ENCODE assay signal across 6 cellular contexts in genomic region chr17:7437369-7437863, GRCh38. TPM values are rescaled to one million over a fixed set of nuclear protein-coding genes. Genes with fewer than 3 reads are reported as not detected.
DNase-seq lines count a peak whose midpoint lies in the region; ATAC-seq lines count a peak whose summit lies in the region.

No MANE protein-coding gene starts in this region.

- H3K4me1 Mint-ChIP-seq in immature natural killer cell, result peaks cover 38 to 40% of the 10 kb centered on the region in 2 donors

- no peak overlapping the region for H2AFZ ChIP-seq in ACC112 (ENCODE audit: low read length, unreplicated experiment)

- no peak for ATAC-seq in left colon

- H3K9me3 ChIP-seq in SK-N-MC (ENCODE audit: low read depth, low read length), result no peaks in the 10 kb centered on the region

- H3K4me3 Mint-ChIP-seq in immature natural killer cell, result peak overlapping the region; percentile 43 to 86 (median 66)

- peaks cover 9% of the 10 kb centered on the region for H3K4me1 ChIP-seq in ACC112 (ENCODE audit: control insufficient read depth, insufficient read depth, low read length, unreplicated experiment)

- H3K27me3 Mint-ChIP-seq in immature natural killer cell (ENCODE audit: low read depth in 3 of 3), result peaks cover 29 to 32% (median 31%) of the 10 kb centered on the region in 3 donors

- H3K36me3 Mint-ChIP-seq in immature natural killer cell, result peaks cover 7 to 12% (median 10%) of the 10 kb centered on the region in 3 donors

- H3K27me3 ChIP-seq in ACC112 (ENCODE audit: insufficient read depth, low read length), result peaks cover 16% of the 10 kb centered on the region

- no peaks in the 10 kb centered on the region for H3K9me3 Mint-ChIP-seq in immature natural killer cell

- no peak overlapping the region for H3K27ac Mint-ChIP-seq in immature natural killer cell

- intact Hi-C loops in left colon (cut with DNase I, micrococcal nuclease), result loop anchor here in 1 of 2 donors (10.0 kb wide), 1 partner anchor 83 kb away; the partner anchor contains the start of genes KCTD11 and TMEM95

- no peak for DNase-seq in SK-N-MC (ENCODE audit: low read depth, low spot score)
- DNase-seq in immature natural killer cell, result no peak
- no peak for DNase-seq in left colon
- DNase-seq in medulla oblongata (ENCODE audit: extremely low spot score), result no peak
- no peak for DNase-seq in DMS79 (lab: John Stamatoyannopoulos, UW)

- H3K79me2 ChIP-seq in ACC112 (ENCODE audit: control insufficient read depth, insufficient read depth, low read length, unreplicated experiment), result no peaks in the 10 kb centered on the region

- peak overlapping the region; percentile 67 for H3K9ac ChIP-seq in SK-N-MC (ENCODE audit: insufficient read length)

- H3K36me3 ChIP-seq in ACC112 (ENCODE audit: insufficient read depth, low read length), result no peaks in the 10 kb centered on the region
- no peaks in the 10 kb centered on the region for H3K36me3 ChIP-seq in SK-N-MC (ENCODE audit: insufficient read depth, low read length)

- H3K27ac ChIP-seq in ACC112 (ENCODE audit: low read depth, low read length) (no peak overlapping the region), SK-N-MC (no peak overlapping the region)

- H3K4me3 ChIP-seq in ACC112 (ENCODE audit: low read depth, low read length), result peak overlapping the region; percentile 74
- peak overlapping the region; percentile 93 for H3K4me3 ChIP-seq in SK-N-MC

RNA-seq across cellular contexts. Expression of gene FGF11, which starts 1.9 kb away (rescaled TPM):
- not detected for polyA plus RNA-seq in immature natural killer cell
- total RNA-seq in left colon, result 1 to 10 TPM; 1.2 to 2.3 TPM

RNA-seq across cellular contexts. Expression of gene TMEM102, which starts 2.2 kb away (rescaled TPM):
- 10 to 100 TPM; 15.9 to 27.9 (median 16.4) TPM for polyA plus RNA-seq in immature natural killer cell
- 10 to 100 TPM; 19.3 to 20.5 TPM for total RNA-seq in left colon

RNA-seq across cellular contexts. Expression of gene CHRNB1, which starts 7.4 kb away (rescaled TPM):
- 10 to 100 TPM; 32.4 to 41.3 (median 38.5) TPM for polyA plus RNA-seq in immature natural killer cell
- 10 to 100 TPM in 1 of 2 donors, 1 to 10 TPM in 1; 9.6 to 10.7 TPM for total RNA-seq in left colon

RNA-seq across cellular contexts. Expression of gene SPEM3, which starts 8.8 kb away (rescaled TPM):
- not detected for polyA plus RNA-seq in immature natural killer cell
- total RNA-seq in left colon, result not detected

RNA-seq across cellular contexts. Expression of gene SPEM2, which starts 12.0 kb away (rescaled TPM):
- not detected for polyA plus RNA-seq in immature natural killer cell
- not detected for total RNA-seq in left colon
